In genomic region chr21:33027401-33028185, GRCh38 we compare ENCODE assay signal across 19 cellular contexts. TPM values are rescaled to one million over a fixed set of nuclear protein-coding genes. Genes with fewer than 3 reads are reported as not detected.
DNase-seq lines count a peak whose midpoint lies in the region; ATAC-seq and TF ChIP-seq lines count a peak whose summit lies in the region.
"Had no signal": no experiment of that assay in that cellular context is flagged by ENCODE, and none has a peak within 500 bp of the region (broad histone marks: within the 10 kb centered on the region; RNA-seq: fewer than 3 reads in every experiment).

No MANE protein-coding gene starts in this region.

- no peaks in the 10 kb centered on the region for H4K20me1 ChIP-seq in PC-9 (ENCODE audit: insufficient read depth)

- no peak overlapping the region for H3K4me3 Mint-ChIP-seq in activated T-cell treated with anti-CD3 and anti-CD28 coated beads, Interleukin-2, amount 50 U/mL, for 4 hours
- H3K4me3 Mint-ChIP-seq in WTC11, result peak overlapping the region; percentile 38; the same call in 1 of the 2 replicates
- H3K4me3 Mint-ChIP-seq: stimulated activated naive CD8-positive, alpha-beta T cell treated with anti-CD3 and anti-CD28 coated beads, Interleukin-15, Interleukin-2, amounts not matched to agents 100 ng/mL and 50 ng/mL, for 24 hours had no signal

- POLR2A ChIA-PET in WTC11 (lab: Charles Lee) (no interaction called here), PC-9 (lab: Charles Lee; ENCODE audit: unreplicated experiment) (no interaction called here)

- H3F3A ChIP-seq in PC-9 (ENCODE audit: insufficient read depth, low read depth), result no peaks in the 10 kb centered on the region

- CTCF ChIA-PET in WTC11 (lab: Charles Lee) (interaction anchor here (0.6 to 3.3 kb wide), 6 partner anchors 37 to 218 kb away, joined by 3 to 82 read pairs (median 9); no protein-coding TSS in a partner anchor), PC-9 (lab: Charles Lee) (no interaction called here)

- no peak overlapping the region for H2AFZ ChIP-seq in PC-9

- no peaks in the 10 kb centered on the region for H3K79me2 ChIP-seq in PC-9 (ENCODE audit: low read depth)

- DNase-seq in activated T-cell treated with anti-CD3 and anti-CD28 coated beads, Interleukin-2, amount 50 U/mL, for 4 hours, result no peak
- no peak for DNase-seq in activated T-cell treated with anti-CD3 and anti-CD28 coated beads, Interleukin-2, amount 50 U/mL, for 1 hour
- DNase-seq in WTC11 (ENCODE audit: low spot score), result peak; percentile 44
- DNase-seq in PC-9, result no peak
- DNase-seq in activated naive CD4-positive, alpha-beta T cell treated with anti-CD3 and anti-CD28 coated beads, Interleukin-2, amount 50 U/mL, for 72 hours (ENCODE audit: low spot score in 2 of 2), result no peak
- DNase-seq in NAMALWA (ENCODE audit: low spot score), result no peak
- DNase-seq: effector CD4-positive, alpha-beta T cell; left ventricle myocardium superior; NCI-H1694 treated with DMSO at 0.1 percent for 48 hours; stimulated activated CD4-positive, alpha-beta T cell treated with anti-CD3 and anti-CD28 coated beads, Interleukin-12 subunit alpha, Interleukin-12 subunit beta, amount 100 ng/mL, for 4 hours; uterus had no signal

- H3K27ac ChIP-seq in layer of hippocampus (ENCODE audit: low read depth, low read length) (peak overlapping the region; percentile 57), temporal lobe (ENCODE audit: low read depth, low read length) (peak overlapping the region; percentile 88), PC-9 (no peak overlapping the region)
- H3K27ac ChIP-seq: uterus had no signal

- H3K9me3 Mint-ChIP-seq in activated T-cell treated with anti-CD3 and anti-CD28 coated beads, Interleukin-2, amount 50 U/mL, for 4 hours, result no peaks in the 10 kb centered on the region
- H3K9me3 Mint-ChIP-seq in WTC11, result no peaks in the 10 kb centered on the region
- no peaks in the 10 kb centered on the region for H3K9me3 Mint-ChIP-seq in activated naive CD4-positive, alpha-beta T cell treated with anti-CD3 and anti-CD28 coated beads, Interleukin-2, amount 50 U/mL, for 72 hours
- H3K9me3 Mint-ChIP-seq: stimulated activated naive CD8-positive, alpha-beta T cell treated with anti-CD3 and anti-CD28 coated beads, Interleukin-15, Interleukin-2, amounts not matched to agents 100 ng/mL and 50 ng/mL, for 24 hours had no signal

- no peaks in the 10 kb centered on the region for H3K9me2 ChIP-seq in PC-9 (ENCODE audit: insufficient read depth)

- no peaks in the 10 kb centered on the region for H3K9me3 ChIP-seq in PC-9 (ENCODE audit: insufficient read depth, low read depth)
- H3K9me3 ChIP-seq: uterus had no signal

- no peak overlapping the region for H3K27ac Mint-ChIP-seq in WTC11
- H3K27ac Mint-ChIP-seq in activated naive CD4-positive, alpha-beta T cell treated with anti-CD3 and anti-CD28 coated beads, Interleukin-2, amount 50 U/mL, for 72 hours, result no peak overlapping the region
- H3K27ac Mint-ChIP-seq: progenitor cell of endocrine pancreas had no signal

- peaks cover 86% of the 10 kb centered on the region for H3K27me3 Mint-ChIP-seq in activated T-cell treated with anti-CD3 and anti-CD28 coated beads, Interleukin-2, amount 50 U/mL, for 4 hours (ENCODE audit: low read depth)
- peaks cover 100% of the 10 kb centered on the region for H3K27me3 Mint-ChIP-seq in WTC11 (ENCODE audit: low read depth)

- ATAC-seq in activated T-cell treated with anti-CD3 and anti-CD28 coated beads, Interleukin-2, amount 50 U/mL, for 4 hours, result peak; percentile 20 to 22
- ATAC-seq in WTC11, result no peak
- no peak for ATAC-seq in activated naive CD4-positive, alpha-beta T cell treated with anti-CD3 and anti-CD28 coated beads, Interleukin-2, amount 50 U/mL, for 72 hours
- ATAC-seq: left ventricle myocardium superior had no signal

- H3K4me1 Mint-ChIP-seq in activated T-cell treated with anti-CD3 and anti-CD28 coated beads, Interleukin-2, amount 50 U/mL, for 4 hours (ENCODE audit: low read depth), result peaks cover 43% of the 10 kb centered on the region
- peaks cover 58% of the 10 kb centered on the region for H3K4me1 Mint-ChIP-seq in WTC11

- TF ChIP-seq CTCF in WTC11 (IDR thresholded peaks at IDR 0.05) (no peak), PC-9 (conservative IDR thresholded peaks at IDR 0.05) (no peak)

- no peak overlapping the region for H3K4me3 ChIP-seq in PC-9
- H3K4me3 ChIP-seq: uterus had no signal

- no peaks in the 10 kb centered on the region for H3K4me1 ChIP-seq in PC-9 (replicated peaks; ENCODE audit: insufficient read depth)

- peaks cover 26% of the 10 kb centered on the region for H3K27me3 ChIP-seq in layer of hippocampus (ENCODE audit: control insufficient read depth, insufficient read depth, low read length)
- peaks cover 61% of the 10 kb centered on the region for H3K27me3 ChIP-seq in PC-9 (ENCODE audit: insufficient read depth, low read depth)

- no TSS peak for BruUV-seq in PC-9 (replicated peaks; lab: Mats Ljungman, UMichigan)

- intact Hi-C loops in PC-9 (cut with micrococcal nuclease; ENCODE audit: unreplicated experiment), result no loop called here

- H3K36me3 ChIP-seq in PC-9 (ENCODE audit: low read depth), result no peaks in the 10 kb centered on the region
- H3K36me3 ChIP-seq: uterus had no signal

- no peaks in the 10 kb centered on the region for H3K36me3 Mint-ChIP-seq in activated T-cell treated with anti-CD3 and anti-CD28 coated beads, Interleukin-2, amount 50 U/mL, for 4 hours (ENCODE audit: insufficient read depth)
- no peaks in the 10 kb centered on the region for H3K36me3 Mint-ChIP-seq in WTC11
- H3K36me3 Mint-ChIP-seq in activated naive CD4-positive, alpha-beta T cell treated with anti-CD3 and anti-CD28 coated beads, Interleukin-2, amount 50 U/mL, for 72 hours, result peaks cover 0 to 23% of the 10 kb centered on the region in 2 donors

- H3K4me2 ChIP-seq in PC-9, result no peak overlapping the region

TF ChIP-seq in WTC11, 78 proteins besides CTCF, POLR2A, EP300 and RAD21:
- TF ChIP-seq CBFB (CRISPR knock-in tag; IDR thresholded peaks at IDR 0.05; ENCODE audit: low read depth), result no peak
- TF ChIP-seq, protein P1, sequence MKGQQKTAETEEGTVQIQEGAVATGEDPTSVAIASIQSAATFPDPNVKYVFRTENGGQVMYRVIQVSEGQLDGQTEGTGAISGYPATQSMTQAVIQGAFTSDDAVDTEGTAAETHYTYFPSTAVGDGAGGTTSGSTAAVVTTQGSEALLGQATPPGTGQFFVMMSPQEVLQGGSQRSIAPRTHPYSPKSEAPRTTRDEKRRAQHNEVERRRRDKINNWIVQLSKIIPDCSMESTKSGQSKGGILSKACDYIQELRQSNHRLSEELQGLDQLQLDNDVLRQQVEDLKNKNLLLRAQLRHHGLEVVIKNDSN (CRISPR knock-in tag; IDR thresholded peaks at IDR 0.05), result 0 out of 2 replicates have a peak, but pooled peaks have one; percentile 36
- TF ChIP-seq, protein P2, sequence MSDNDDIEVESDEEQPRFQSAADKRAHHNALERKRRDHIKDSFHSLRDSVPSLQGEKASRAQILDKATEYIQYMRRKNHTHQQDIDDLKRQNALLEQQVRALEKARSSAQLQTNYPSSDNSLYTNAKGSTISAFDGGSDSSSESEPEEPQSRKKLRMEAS (CRISPR knock-in tag; IDR thresholded peaks at IDR 0.05), result 0 out of 2 replicates have a peak, but pooled peaks have one; percentile 7
- peak; percentile 26; the same call in 1 of the 2 replicates for TF ChIP-seq USF2 (CRISPR knock-in tag; IDR thresholded peaks at IDR 0.05)
- no peak for TF ChIP-seq CREM (CRISPR knock-in tag; IDR thresholded peaks at IDR 0.05)
TF ChIP-seq in WTC11: peak in this region for 3.

RNA-seq across cellular contexts. Expression of gene OLIG2, which starts 1.9 kb away (rescaled TPM):
- total RNA-seq in activated T-cell treated with anti-CD3 and anti-CD28 coated beads, Interleukin-2, amount 50 U/mL, for 4 hours, result not detected
- total RNA-seq in WTC11 (2021) (0.60 to 0.79 TPM (median 0.71 TPM) in 3 replicates), temporal lobe (15.2 TPM), PC-9 (2021) (not detected in 2 replicates)
- total RNA-seq in activated naive CD4-positive, alpha-beta T cell treated with anti-CD3 and anti-CD28 coated beads, Interleukin-2, amount 50 U/mL, for 72 hours, result not detected
- total RNA-seq: G401, HT-29, left ventricle myocardium superior, LHCN-M2, NCI-H460, uterus had no signal

RNA-seq across cellular contexts. Expression of gene OLIG1, which starts 42.3 kb away (rescaled TPM):
- not detected for total RNA-seq in activated T-cell treated with anti-CD3 and anti-CD28 coated beads, Interleukin-2, amount 50 U/mL, for 4 hours
- total RNA-seq in WTC11 (2021) (2.1 to 2.4 TPM (median 2.2 TPM) in 3 replicates), temporal lobe (19.4 TPM), PC-9 (2021) (not detected in 2 replicates)
- total RNA-seq in activated naive CD4-positive, alpha-beta T cell treated with anti-CD3 and anti-CD28 coated beads, Interleukin-2, amount 50 U/mL, for 72 hours, result under 1 TPM in 1 of 2 donors, not detected in 1; 0.23 TPM
- total RNA-seq: G401, HT-29, LHCN-M2, NCI-H460, uterus had no signal

Comparison
In these comparisons a context has a peak if more than half of its experiments do, and no peak if none do; other contexts are left out.
1. ATAC-seq: peak in activated T-cell treated with anti-CD3 and anti-CD28 coated beads, Interleukin-2, amount 50 U/mL, for 4 hours (2 of 2); none in WTC11 (single experiment) and activated naive CD4-positive, alpha-beta T cell treated with anti-CD3 and anti-CD28 coated beads, Interleukin-2, amount 50 U/mL, for 72 hours (0 of 2).